In genomic region chr4:124118061-124118460, GRCh38 we compare ENCODE assay signal across 27 cellular contexts.
"Had no signal": no experiment of that assay in that cellular context is flagged by ENCODE, and none has a peak within 500 bp of the region (broad histone marks: within the 10 kb centered on the region; RNA-seq: fewer than 3 reads in every experiment).

No MANE protein-coding gene starts in this region.

- H3K4me3 ChIP-seq: coronary artery, gastroesophageal sphincter, heart left ventricle, hepatocyte, mucosa of descending colon, neural progenitor cell, right lobe of liver, smooth muscle cell, suprapubic skin, transverse colon, upper lobe of right lung, uterus had no signal

- H3K79me2 ChIP-seq: hepatocyte, parathyroid adenoma had no signal

- H2AFZ ChIP-seq: hepatocyte, neural progenitor cell, parathyroid adenoma had no signal

- H3K36me3 ChIP-seq: gastroesophageal sphincter, heart left ventricle, neural progenitor cell, right lobe of liver, suprapubic skin, transverse colon, upper lobe of right lung, uterus had no signal

- ATAC-seq: foreskin keratinocyte; gastroesophageal sphincter; heart left ventricle; left lobe of liver; mucosa of descending colon; natural killer cell treated with Interleukin-12 subunit alpha and Interleukin-12 subunit beta and Interleukin-15 and Interleukin-18, amount 100 ng/mL, for 72 hours; right lobe of liver; stimulated activated naive CD8-positive, alpha-beta T cell treated with anti-CD3 and anti-CD28 coated beads, Interleukin-15, amount 100 ng/mL, for 72 hours; upper lobe of right lung had no signal

- H3K9ac ChIP-seq: neural progenitor cell, parathyroid adenoma had no signal

- DNase-seq: dermis blood vessel endothelial cell; effector memory CD4-positive, alpha-beta T cell; foreskin keratinocyte; kidney; mesenchymal stem cell; mucosa of descending colon; naive B cell; right lobe of liver; stimulated activated CD4-positive, alpha-beta T cell treated with anti-CD3 and anti-CD28 coated beads, Interleukin-12 subunit alpha, Interleukin-12 subunit beta, amount 100 ng/mL, for 4 hours; stimulated activated CD4-positive, alpha-beta T cell treated with anti-CD3 and anti-CD28 coated beads, Interleukin-1b, Interleukin-23, amount 100 ng/mL, for 48 hours; stimulated activated CD4-positive, alpha-beta T cell treated with anti-CD3 and anti-CD28 coated beads, Interleukin-4, amount 100 ng/mL, for 1 hour; stimulated activated CD8-positive, alpha-beta memory T cell treated with anti-CD3 and anti-CD28 coated beads, Interleukin-4, amount 100 ng/mL, for 48 hours; stimulated activated naive CD4-positive, alpha-beta T cell; stimulated activated naive CD8-positive, alpha-beta T cell treated with anti-CD3 and anti-CD28 coated beads, Interleukin-15, amount 100 ng/mL, for 72 hours; transverse colon; upper lobe of right lung; uterus had no signal

- H3K27ac ChIP-seq: coronary artery, foreskin keratinocyte, gastroesophageal sphincter, heart left ventricle, hepatocyte, neural progenitor cell, parathyroid adenoma, right lobe of liver, suprapubic skin, transverse colon, upper lobe of right lung, uterus had no signal

- H3K9me3 ChIP-seq: gastroesophageal sphincter, heart left ventricle, mucosa of descending colon, right lobe of liver, suprapubic skin, transverse colon, upper lobe of right lung, uterus had no signal

- H3K4me2 ChIP-seq: hepatocyte, neural progenitor cell, smooth muscle cell had no signal

- H3K4me1 ChIP-seq: foreskin keratinocyte, gastroesophageal sphincter, heart left ventricle, neural progenitor cell, parathyroid adenoma, suprapubic skin, transverse colon, upper lobe of right lung, uterus had no signal

- H3K27me3 ChIP-seq: foreskin keratinocyte, gastroesophageal sphincter, heart left ventricle, hepatocyte, neural progenitor cell, right lobe of liver, suprapubic skin, transverse colon, upper lobe of right lung, uterus had no signal
